In genomic region chr20:38926142-38926933, GRCh38 we compare ENCODE assay signal across 8 cellular contexts. TPM values are rescaled to one million over a fixed set of nuclear protein-coding genes. Genes with fewer than 3 reads are reported as not detected.
DNase-seq lines count a peak whose midpoint lies in the region; ATAC-seq and TF ChIP-seq lines count a peak whose summit lies in the region.

Gene FAM83D (plus strand): TSS chr20:38926417. CDS start chr20:38926443, 26 bp downstream.

- H3K4me3 Mint-ChIP-seq in naive thymus-derived CD8-positive, alpha-beta T cell = peak within 1 kb of the TSS; percentile 73 to 85 (median 83)
- H3K4me3 Mint-ChIP-seq in stimulated activated naive B cell treated with anti-CD40 and anti-IgM and Interleukin-4, amounts not matched to agents 10 μg/mL and 1 μg/mL and 100 μg/mL, for 72 hours = peak within 1 kb of the TSS; percentile 75 to 86

- POLR2A ChIA-PET in naive thymus-derived CD8-positive, alpha-beta T cell (lab: Charles Lee) = interaction anchor here (0.7 to 1.7 kb wide), 4 partner anchors 36 to 456 kb away, joined by 3 to 17 read pairs (median 3); partner anchors contain the start of gene DHX35

- H4K20me1 ChIP-seq in fibroblast of lung (ENCODE audit: control insufficient read depth, extremely low read depth, insufficient read depth, low read length) = no peaks in the 10 kb centered on the region

- H3K9me3 Mint-ChIP-seq in naive thymus-derived CD8-positive, alpha-beta T cell = no peaks in the 10 kb centered on the region
- no peaks in the 10 kb centered on the region for H3K9me3 Mint-ChIP-seq in stimulated activated naive B cell treated with anti-CD40 and anti-IgM and Interleukin-4, amounts not matched to agents 10 μg/mL and 1 μg/mL and 100 μg/mL, for 72 hours

- H3K9me3 ChIP-seq in fibroblast of lung (ENCODE audit: control insufficient read depth, insufficient read depth, low read depth, low read length) = no peaks in the 10 kb centered on the region

- H3K4me3 ChIP-seq in fibroblast of lung (replicated peaks in 1 of 4; ENCODE audit: control extremely low read depth in 1 of 4, insufficient read depth in 1 of 4, low read depth in 3 of 4, low read length in 4 of 4) = peak within 1 kb of the TSS; percentile 55 to 87 (median 84)

- TF ChIP-seq CTCF in fibroblast of lung (conservative IDR thresholded peaks at IDR 0.05 in 1 of 2, IDR thresholded peaks at IDR 0.05 in 1 of 2; ENCODE audit: low read depth in 1 of 2, low read length in 2 of 2) = no peak

- peak within 1 kb of the TSS; percentile 73 for H3K9ac ChIP-seq in fibroblast of lung (ENCODE audit: insufficient read depth, low read length)

- peaks cover 49% of the 10 kb centered on the region for H3K79me2 ChIP-seq in fibroblast of lung (ENCODE audit: control insufficient read depth, insufficient read depth, low read length)

- H3K27ac ChIP-seq in fibroblast of lung (ENCODE audit: insufficient read depth, low read length) = peak within 1 kb of the TSS; percentile 71

- no peaks in the 10 kb centered on the region for H3K36me3 ChIP-seq in fibroblast of lung (ENCODE audit: control insufficient read depth, insufficient read depth, low read length)

- peak; percentile 95 to 96 for ATAC-seq in naive thymus-derived CD8-positive, alpha-beta T cell
- ATAC-seq in stimulated activated naive B cell treated with anti-CD40 and anti-IgM and Interleukin-4, amounts not matched to agents 10 μg/mL and 1 μg/mL and 100 μg/mL, for 72 hours (replicated peaks) = peak; percentile 95 to 97

- H3K27me3 Mint-ChIP-seq in naive thymus-derived CD8-positive, alpha-beta T cell = no peaks in the 10 kb centered on the region
- peaks cover 6 to 10% of the 10 kb centered on the region in 2 donors for H3K27me3 Mint-ChIP-seq in stimulated activated naive B cell treated with anti-CD40 and anti-IgM and Interleukin-4, amounts not matched to agents 10 μg/mL and 1 μg/mL and 100 μg/mL, for 72 hours

- H3K27ac Mint-ChIP-seq in naive thymus-derived CD8-positive, alpha-beta T cell = peak within 1 kb of the TSS; percentile 20 to 89 (median 71)
- peak within 1 kb of the TSS; percentile 75 for H3K27ac Mint-ChIP-seq in stimulated activated naive B cell treated with anti-CD40 and anti-IgM and Interleukin-4, amounts not matched to agents 10 μg/mL and 1 μg/mL and 100 μg/mL, for 72 hours

- H3K27me3 ChIP-seq in fibroblast of lung (ENCODE audit: control insufficient read depth, insufficient read depth, low read length) = peaks cover 4% of the 10 kb centered on the region

- DNase-seq in EH (ENCODE audit: low read depth) = peak; percentile 98
- peak; percentile 97 for DNase-seq in GOT3 (lab: John Stamatoyannopoulos, UW)
- DNase-seq in LHCN-M2 (ENCODE audit: low read depth) = peak; percentile 97
- DNase-seq in RPMI7951 (ENCODE audit: low read depth) = peak; percentile 99
- peak; percentile 85 for DNase-seq in activated T-helper 1 cell treated with Interleukin-2 at 50 U/mL for 16 hours (ENCODE audit: low read depth)
- peak; percentile 97 to 99 for DNase-seq in fibroblast of lung (ENCODE audit: low read depth in 2 of 2)
- DNase-seq in naive thymus-derived CD8-positive, alpha-beta T cell = peak; percentile 83 to 93 (median 90)
- peak; percentile 92 for DNase-seq in stimulated activated naive B cell treated with anti-CD40 and anti-IgM and Interleukin-4, amounts not matched to agents 10 μg/mL and 1 μg/mL and 100 μg/mL, for 72 hours

- H3K4me2 ChIP-seq in fibroblast of lung (ENCODE audit: extremely low read depth, insufficient read depth, low read length) = peak within 1 kb of the TSS; percentile 80

- peak within 1 kb of the TSS; percentile 60 for H2AFZ ChIP-seq in fibroblast of lung (ENCODE audit: low read length)

- peaks cover 6 to 22% (median 15%) of the 10 kb centered on the region in 4 donors for H3K4me1 Mint-ChIP-seq in naive thymus-derived CD8-positive, alpha-beta T cell
- H3K4me1 Mint-ChIP-seq in stimulated activated naive B cell treated with anti-CD40 and anti-IgM and Interleukin-4, amounts not matched to agents 10 μg/mL and 1 μg/mL and 100 μg/mL, for 72 hours = peaks cover 8 to 24% of the 10 kb centered on the region in 2 donors

- H3K36me3 Mint-ChIP-seq in naive thymus-derived CD8-positive, alpha-beta T cell = peaks cover 0 to 4% (median 0%) of the 10 kb centered on the region in 3 donors
- peaks cover 9 to 15% of the 10 kb centered on the region in 2 donors for H3K36me3 Mint-ChIP-seq in stimulated activated naive B cell treated with anti-CD40 and anti-IgM and Interleukin-4, amounts not matched to agents 10 μg/mL and 1 μg/mL and 100 μg/mL, for 72 hours

- peaks cover 9% of the 10 kb centered on the region for H3K4me1 ChIP-seq in fibroblast of lung (ENCODE audit: control insufficient read depth, extremely low read depth, insufficient read depth, low read length)

RNA-seq across cellular contexts. Expression of gene FAM83D, which starts in this region (rescaled TPM):
- total RNA-seq in LHCN-M2 (2014; rRNA removed) (64.4 and 73.2 TPM in 2 replicates), fibroblast of lung (15.2 and 21.3 TPM in 2 replicates)
- 17.1 TPM for polyA plus RNA-seq in LHCN-M2 (2012)
- total RNA-seq in RPMI7951 (2014; rRNA removed; shearing (Covaris generic)) = 125 and 148 TPM in 2 replicates
- polyA plus RNA-seq in fibroblast of lung = 34.5 and 45.5 TPM in 2 replicates
- polyA plus RNA-seq in fibroblast of lung (2012) = 17.5 and 25.6 TPM in 2 replicates
- polyA minus RNA-seq in fibroblast of lung (ENCODE audit: low replicate concordance) = 21.0 and 22.0 TPM in 2 replicates
- total RNA-seq in naive thymus-derived CD8-positive, alpha-beta T cell = 1 to 10 TPM; 1.0 to 1.1 TPM
- polyA plus RNA-seq in naive thymus-derived CD8-positive, alpha-beta T cell = under 1 TPM; 0.46 to 0.56 (median 0.49) TPM

Comparison
In these comparisons a context has a peak if more than half of its experiments do, and no peak if none do; other contexts are left out.
1. Peak in every context shown above with its lines: DNase-seq, ATAC-seq, H3K4me3 ChIP-seq and H3K27ac ChIP-seq.
2. RNA of gene FAM83D (polyA plus RNA-seq): 17.5 to 45.5 TPM in fibroblast of lung; 0.46 to 0.56 TPM in naive thymus-derived CD8-positive, alpha-beta T cell; every median in the first group is over 10 times any median in the second.